Comparison of ENCODE assay signal across 11 cellular contexts in genomic region chr20:32614303-32614702, GRCh38. TPM values are rescaled to one million over a fixed set of nuclear protein-coding genes. Genes with fewer than 3 reads are reported as not detected.
"Had no signal": no experiment of that assay in that cellular context is flagged by ENCODE, and none has a peak within 500 bp of the region (broad histone marks: within the 10 kb centered on the region; RNA-seq: fewer than 3 reads in every experiment).

No MANE protein-coding gene starts in this region.

- H3K27ac Mint-ChIP-seq: HFFc6, IgD-negative memory B cell had no signal

- FAIRE-seq: HTR-8/SVneo had no signal

- H3K9me3 Mint-ChIP-seq: HFFc6 had no signal

- ATAC-seq: HCT116 had no signal

- H3K36me3 Mint-ChIP-seq: IgD-negative memory B cell had no signal

- DNase-seq: GM23248, GOT3, H7, HFFc6, KBM-7 had no signal

- H2AFZ ChIP-seq: GM23248 had no signal

- H3K36me3 ChIP-seq: HAP-1 had no signal

- H3K4me3 ChIP-seq: GM23248, HAP-1 had no signal

- H3K4me1 ChIP-seq: HAP-1 had no signal

- H3K9me3 ChIP-seq: HAP-1 had no signal

- H3K27ac ChIP-seq: GM23248 had no signal

- H3K4me3 Mint-ChIP-seq: HFFc6 had no signal

- H3K9ac ChIP-seq: GM23248 had no signal

RNA-seq across cellular contexts. Expression of gene C20orf203, which starts 59.4 kb away (rescaled TPM):
- total RNA-seq: GM23248, H4, HFFc6, HT-29 had no signal
- polyA plus RNA-seq: GM23248 had no signal
